23 cellular contexts compared by ENCODE assay signal in genomic region chr21:26154776-26155175, GRCh38.
"Had no signal": no experiment of that assay in that cellular context is flagged by ENCODE, and none has a peak within 500 bp of the region (broad histone marks: within the 10 kb centered on the region; RNA-seq: fewer than 3 reads in every experiment).

No MANE protein-coding gene starts in this region.

- DNase-seq: colonic mucosa; effector CD8-positive, alpha-beta T cell; endodermal cell; foreskin fibroblast; gastrocnemius medialis; heart left ventricle; kidney; mucosa of descending colon; naive thymus-derived CD4-positive, alpha-beta T cell; stimulated activated CD4-positive, alpha-beta T cell treated with anti-CD3 and anti-CD28 coated beads, Interleukin-2, amount 100 ng/mL, for 24 hours; stimulated activated CD4-positive, alpha-beta T cell treated with anti-CD3 and anti-CD28 coated beads, Interleukin-4, amount 100 ng/mL, for 24 hours; stimulated activated naive CD8-positive, alpha-beta T cell treated with anti-CD3 and anti-CD28 coated beads, Interleukin-15, Interleukin-2, amounts not matched to agents 100 U/mL and 50 U/mL, for 24 hours; substantia nigra; testis; tibial artery; upper lobe of left lung had no signal

- H3K27ac ChIP-seq: colonic mucosa, epithelial cell of prostate, gastrocnemius medialis, heart left ventricle, hepatocyte, neural progenitor cell, parathyroid adenoma, prostate gland, right atrium auricular region, testis, tibial artery, upper lobe of left lung had no signal

- H3K9me3 ChIP-seq: colonic mucosa, gastrocnemius medialis, heart left ventricle, mucosa of descending colon, prostate gland, right atrium auricular region, testis, tibial artery, upper lobe of left lung had no signal

- H3K9ac ChIP-seq: neural progenitor cell, parathyroid adenoma had no signal

- H3K36me3 ChIP-seq: colonic mucosa, gastrocnemius medialis, heart left ventricle, prostate gland, right atrium auricular region, tibial artery, upper lobe of left lung had no signal

- H3K79me2 ChIP-seq: parathyroid adenoma had no signal

- H3K27me3 ChIP-seq: colonic mucosa, gastrocnemius medialis, heart left ventricle, hepatocyte, neural progenitor cell, right atrium auricular region, testis, tibial artery, upper lobe of left lung had no signal

- H3K4me3 ChIP-seq: colonic mucosa, gastrocnemius medialis, heart left ventricle, hepatocyte, lung, mucosa of descending colon, neural progenitor cell, prostate gland, right atrium auricular region, testis, tibial artery, upper lobe of left lung had no signal

- H2AFZ ChIP-seq: hepatocyte, neural progenitor cell, parathyroid adenoma had no signal

- H3K4me2 ChIP-seq: hepatocyte, neural progenitor cell had no signal

- H3K4me1 ChIP-seq: gastrocnemius medialis, testis had no signal
